ENCODE assay signal across 1 cellular context in the genomic region with DNA sequence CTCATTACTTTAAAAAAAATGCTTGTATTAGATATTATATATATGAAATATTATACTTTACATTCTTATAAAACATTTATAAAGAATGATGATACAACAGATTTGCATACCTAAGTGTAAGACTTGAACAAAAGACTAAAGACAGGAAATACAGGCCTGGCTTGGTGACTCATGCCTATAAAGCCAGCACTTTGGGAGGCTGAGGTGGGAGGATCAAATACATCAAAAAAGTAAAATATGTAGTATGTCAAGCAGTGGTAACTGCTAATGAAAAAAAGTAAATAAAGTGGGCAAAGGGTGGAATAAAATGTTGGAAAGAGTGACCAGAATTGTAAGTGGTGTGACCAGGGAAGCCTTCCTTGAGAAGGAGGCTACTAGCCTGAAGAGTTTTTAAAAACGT.
TF ChIP-seq lines count a peak whose summit lies in the region.

No MANE protein-coding gene starts in this region.

TF ChIP-seq in GM23338, 12 proteins besides CTCF, POLR2A, EP300 and RAD21 (continued from another document):
- TF ChIP-seq ZNF331 (CRISPR knock-in tag; IDR thresholded peaks at IDR 0.05; ENCODE audit: low read depth), result no peak
- no peak for TF ChIP-seq POLR2AphosphoS5 (IDR thresholded peaks at IDR 0.05; ENCODE audit: low read depth)
- no peak for TF ChIP-seq STAT1 (IDR thresholded peaks at IDR 0.05; ENCODE audit: unreplicated experiment)
